Comparison of ENCODE assay signal across 10 cellular contexts in the genomic region with DNA sequence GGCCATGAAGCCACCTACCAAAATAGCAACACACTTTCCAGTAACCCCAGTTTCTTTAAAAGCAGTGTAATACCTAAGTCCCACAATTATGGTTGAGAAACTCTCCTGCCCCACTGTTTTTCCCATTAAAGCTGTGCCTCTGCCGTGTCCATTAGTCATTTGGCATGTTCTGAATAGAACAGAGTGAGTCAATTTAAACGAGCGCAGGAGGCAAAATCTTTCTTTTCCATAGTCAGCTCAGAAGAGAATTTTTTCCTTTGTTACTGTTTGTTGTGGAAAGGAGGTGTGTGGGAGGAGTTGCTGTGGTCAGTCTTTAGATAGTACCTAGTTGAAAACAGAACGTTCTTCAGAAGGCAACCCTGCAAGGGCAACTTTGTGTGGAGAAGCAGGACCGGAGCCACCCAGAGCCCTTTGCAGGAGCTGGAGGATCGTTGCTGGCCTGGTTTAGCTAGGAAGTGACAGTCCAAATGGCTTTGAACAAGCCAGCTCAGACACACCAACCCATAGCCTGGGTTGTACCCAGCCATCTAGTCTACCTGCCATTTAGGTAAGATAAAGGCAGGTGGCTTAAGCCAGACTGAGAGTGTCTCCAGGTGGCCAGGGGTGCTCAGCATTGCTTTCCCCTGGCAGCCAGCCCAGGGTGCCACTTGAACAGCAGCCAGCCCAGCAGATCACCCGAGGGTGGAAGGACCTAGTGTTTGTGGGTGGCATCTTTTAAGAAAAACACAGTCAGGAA. TPM values are rescaled to one million over a fixed set of nuclear protein-coding genes. Genes with fewer than 3 reads are reported as not detected.
DNase-seq lines count a peak whose midpoint lies in the region; ATAC-seq and TF ChIP-seq lines count a peak whose summit lies in the region.
"Had no signal": no experiment of that assay in that cellular context is flagged by ENCODE, and none has a peak within 500 bp of the region (broad histone marks: within the 10 kb centered on the region; RNA-seq: fewer than 3 reads in every experiment).

No MANE protein-coding gene starts in this region.

- peak overlapping the region; percentile 11 to 67 (median 52) for H3K27ac ChIP-seq in gastrocnemius medialis

- H3K9me3 ChIP-seq in gastrocnemius medialis: no peaks in the 10 kb centered on the region

- intact Hi-C loops in gastrocnemius medialis (cut with DNase I; ENCODE audit: low total_unique reads): no loop called here

- H3K4me1 ChIP-seq in gastrocnemius medialis: peaks cover 48 to 49% of the 10 kb centered on the region in 2 donors

- TF ChIP-seq POLR2A in gastrocnemius medialis (IDR thresholded peaks at IDR 0.05): no peak

- in situ Hi-C loops in gastrocnemius medialis (cut with MboI; ENCODE audit: low sequenced_read_pairs in 4 of 4): no loop called here

- peak; percentile 19 for DNase-seq in GM04504 (ENCODE audit: low read depth)
- peak; percentile 93 for DNase-seq in NCI-H226
- peak; percentile 53 for DNase-seq in epithelial cell of esophagus (ENCODE audit: low read depth)
- no peak for DNase-seq in gastrocnemius medialis
- no peak for DNase-seq in NCI-H82 (lab: John Stamatoyannopoulos, UW)
- DNase-seq in stimulated activated CD4-positive, alpha-beta T cell treated with anti-CD3 and anti-CD28 coated beads, Interleukin-2, amount 100 ng/mL, for 24 hours: no peak
- DNase-seq: H9 had no signal

- ATAC-seq in gastrocnemius medialis (peak in 1 of 2 donors; percentile 36), GM18873 (IDR thresholded peaks at IDR 0.05; ENCODE audit: low FRiP score, unreplicated experiment) (no peak), GM21381 (IDR thresholded peaks at IDR 0.05; ENCODE audit: unreplicated experiment) (no peak)

- no peaks in the 10 kb centered on the region for H3K27me3 ChIP-seq in gastrocnemius medialis
- H3K27me3 ChIP-seq: dorsolateral prefrontal cortex had no signal

- TF ChIP-seq CTCF in epithelial cell of esophagus (IDR thresholded peaks at IDR 0.05; ENCODE audit: insufficient read depth, low read depth, low read length, missing control alignments) (no peak), gastrocnemius medialis (IDR thresholded peaks at IDR 0.05 in 4 of 5, conservative IDR thresholded peaks at IDR 0.05 in 1 of 5) (no peak)

- no peak overlapping the region for H3K4me3 ChIP-seq in epithelial cell of esophagus (ENCODE audit: low read length)
- no peak overlapping the region for H3K4me3 ChIP-seq in gastrocnemius medialis
- H3K4me3 ChIP-seq: dorsolateral prefrontal cortex had no signal

- H3K36me3 ChIP-seq in gastrocnemius medialis: no peaks in the 10 kb centered on the region

RNA-seq across cellular contexts. Expression of a gene that starts 30.4 kb away (rescaled TPM):
- 100 to 1,000 TPM in 3 of 4 donors, 10 to 100 TPM in 1; 84.6 to 154 (median 117) TPM for total RNA-seq in gastrocnemius medialis

Comparison
In these comparisons a context has a peak if more than half of its experiments do, and no peak if none do; other contexts are left out.
1. DNase-seq: peak in GM04504 (single experiment), NCI-H226 (single experiment) and epithelial cell of esophagus (single experiment); none in gastrocnemius medialis (0 of 2), NCI-H82 (single experiment) and stimulated activated CD4-positive, alpha-beta T cell treated with anti-CD3 and anti-CD28 coated beads, Interleukin-2, amount 100 ng/mL, for 24 hours (0 of 2).